Comparison of ENCODE assay signal across 24 cellular contexts in the genomic region with DNA sequence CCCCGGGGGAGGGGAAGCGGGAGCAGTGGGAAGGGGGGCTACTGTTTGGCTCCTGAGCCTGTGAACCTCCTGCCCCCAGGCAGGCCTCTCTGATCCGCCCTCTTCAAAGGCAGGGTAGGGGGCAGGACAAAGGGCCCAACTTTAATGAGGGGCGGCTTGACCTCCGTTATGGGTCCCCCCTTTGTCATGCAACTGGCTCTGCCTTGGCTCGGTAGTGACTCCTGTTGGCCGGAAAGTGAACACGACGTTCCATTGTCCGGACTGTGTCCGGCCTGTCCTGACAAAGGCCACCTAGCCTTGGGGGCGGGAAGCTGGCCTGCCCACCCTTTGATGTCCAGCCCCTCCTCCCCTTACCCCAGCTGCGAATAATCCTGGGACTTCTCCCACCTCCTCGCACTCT. TPM values are rescaled to one million over a fixed set of nuclear protein-coding genes. Genes with fewer than 3 reads are reported as not detected.
A peak's percentile ranks its signal among the peaks of the same experiment; 100 is the strongest.
DNase-seq lines count a peak whose midpoint lies in the region; ATAC-seq and TF ChIP-seq lines count a peak whose summit lies in the region.
"Had no signal": no experiment of that assay in that cellular context is flagged by ENCODE, and none has a peak within 500 bp of the region (broad histone marks: within the 10 kb centered on the region; RNA-seq: fewer than 3 reads in every experiment).

No MANE protein-coding gene starts in this region.

- no peaks in the 10 kb centered on the region for H3K27me3 ChIP-seq in A673 (replicated peaks; ENCODE audit: insufficient read depth, low read depth, low read length, poor library complexity)
- peaks cover 9% of the 10 kb centered on the region for H3K27me3 ChIP-seq in HCT116 (ENCODE audit: insufficient read depth, low read length)
- H3K27me3 ChIP-seq: testis had no signal

- POLR2A ChIA-PET in A673 (lab: Charles Lee; ENCODE audit: low non-redundant PET) (no interaction called here), HCT116 (lab: Charles Lee) (no interaction called here)
- POLR2A ChIA-PET in activated CD4-positive, alpha-beta memory T cell treated with anti-CD3 and anti-CD28 coated beads, Interleukin-2, amount 10 ng/mL, durations not matched to agents 7 days and 5 days (lab: Charles Lee) = no interaction called here

- TF ChIP-seq RAD21 in HCT116 (IDR thresholded peaks at IDR 0.05; ENCODE audit: low read depth) = no peak

- ATAC-seq in HCT116 = 0 out of 2 replicates have a peak, but pooled peaks have one; percentile 39
- ATAC-seq in GM19455 (IDR thresholded peaks at IDR 0.05; ENCODE audit: unreplicated experiment) = no peak
- no peak for ATAC-seq in HG03565 (IDR thresholded peaks at IDR 0.05; ENCODE audit: unreplicated experiment)
- ATAC-seq: activated CD8-positive, alpha-beta T cell treated with anti-CD3 and anti-CD28 coated beads, Interleukin-2, amount 10 ng/mL, durations not matched to agents 7 days and 5 days; left ventricle myocardium superior; naive thymus-derived CD8-positive, alpha-beta T cell had no signal

- H3K27ac ChIP-seq in A673 (ENCODE audit: low read depth, low read length, poor library complexity, severe bottlenecking) (no peak overlapping the region), HCT116 (ENCODE audit: low read depth, low read length) (no peak overlapping the region)
- H3K27ac ChIP-seq: SK-N-MC had no signal

- H3K4me2 ChIP-seq in HCT116 (ENCODE audit: low read length) = no peak overlapping the region

- H3K4me1 ChIP-seq in A673 (ENCODE audit: insufficient read depth, low read length, poor library complexity, severe bottlenecking) (peaks cover 7% of the 10 kb centered on the region), HCT116 (ENCODE audit: control insufficient read depth in 1 of 2, insufficient read depth in 2 of 2, low read length in 2 of 2) (peaks cover 0 to 5% of the 10 kb centered on the region in 2 experiments; a peak in 1 of 4 replicates)

- H3K36me3 ChIP-seq in A673 (ENCODE audit: insufficient read depth, low read length, poor library complexity, severe bottlenecking) (no peaks in the 10 kb centered on the region), HCT116 (ENCODE audit: control insufficient read depth in 1 of 2, insufficient read depth in 2 of 2, low read length in 2 of 2) (no peaks in the 10 kb centered on the region)

- DNase-seq in A673 (ENCODE audit: low spot score) = no peak
- no peak for DNase-seq in HCT116 (ENCODE audit: low read depth, low spot score)
- no peak for DNase-seq in cardiac fibroblast (ENCODE audit: low read depth in 2 of 2)
- DNase-seq in mesothelial cell of epicardium (ENCODE audit: low spot score in 2 of 2, unreplicated experiment in 2 of 2) = no peak
- no peak for DNase-seq in activated CD4-positive, alpha-beta memory T cell treated with anti-CD3 and anti-CD28 coated beads, Interleukin-2, amount 10 ng/mL, durations not matched to agents 7 days and 5 days
- no peak for DNase-seq in kidney tubule cell (ENCODE audit: low spot score)
- DNase-seq: activated CD8-positive, alpha-beta T cell treated with anti-CD3 and anti-CD28 coated beads, Interleukin-2, amount 10 ng/mL, durations not matched to agents 7 days and 5 days; amygdala; GOT3; hypothalamus; KBM-7; left ventricle myocardium superior; naive thymus-derived CD8-positive, alpha-beta T cell; NCI-H1436 treated with DMSO at 0.1 percent for 48 hours; NCI-H446 treated with DMSO at 0.1 percent for 48 hours; stimulated activated CD4-positive, alpha-beta T cell treated with anti-CD3 and anti-CD28 coated beads, Interleukin-1b, Interleukin-23, amount 100 ng/mL, for 48 hours; testis had no signal

- H3K36me3 Mint-ChIP-seq in mesothelial cell of epicardium = no peaks in the 10 kb centered on the region
- no peaks in the 10 kb centered on the region for H3K36me3 Mint-ChIP-seq in activated CD4-positive, alpha-beta memory T cell treated with anti-CD3 and anti-CD28 coated beads, Interleukin-2, amount 10 ng/mL, durations not matched to agents 7 days and 5 days (ENCODE audit: low read depth)

- TF ChIP-seq CTCF in A673 (conservative IDR thresholded peaks at IDR 0.05; ENCODE audit: low read depth, low read length) = peak; percentile 31; the same call in 1 of the 2 replicates
- peak in 2 of 3 experiments; percentile 31 to 39; a peak in 3 of 6 replicates for TF ChIP-seq CTCF in HCT116 (IDR thresholded peaks at IDR 0.05 in 2 of 3, conservative IDR thresholded peaks at IDR 0.05 in 1 of 3; ENCODE audit: borderline replicate concordance in 1 of 3, insufficient read depth in 1 of 3, low read depth in 2 of 3, low read length in 2 of 3)
- peak; percentile 13 for TF ChIP-seq CTCF in cardiac fibroblast (IDR thresholded peaks at IDR 0.05; ENCODE audit: low read depth, low read length)
- TF ChIP-seq CTCF in mesothelial cell of epicardium (IDR thresholded peaks at IDR 0.05; ENCODE audit: unreplicated experiment) = peak; percentile 17

- H3K9me3 Mint-ChIP-seq in mesothelial cell of epicardium = no peaks in the 10 kb centered on the region
- no peaks in the 10 kb centered on the region for H3K9me3 Mint-ChIP-seq in activated CD4-positive, alpha-beta memory T cell treated with anti-CD3 and anti-CD28 coated beads, Interleukin-2, amount 10 ng/mL, durations not matched to agents 7 days and 5 days
- H3K9me3 Mint-ChIP-seq: activated T-helper 2 cell treated with anti-CD3 and anti-CD28 coated beads, Interferon-gamma antibody, Interleukin-2, Interleukin-4, amounts not matched to agents 10 μg/mL and 5 μg/mL and 100 μg/mL, durations not matched to agents 14 hours and 24 hours and 36 hours; naive thymus-derived CD8-positive, alpha-beta T cell had no signal

- no peaks in the 10 kb centered on the region for H3K9me2 ChIP-seq in HCT116 (ENCODE audit: insufficient read depth)

- no peaks in the 10 kb centered on the region for H3K9me3 ChIP-seq in A673 (ENCODE audit: low read depth, low read length, poor library complexity, severe bottlenecking)
- no peaks in the 10 kb centered on the region for H3K9me3 ChIP-seq in HCT116 (ENCODE audit: control insufficient read depth in 1 of 2, insufficient read depth in 1 of 2, low read depth in 1 of 2, low read length in 2 of 2)
- H3K9me3 ChIP-seq: testis had no signal

- H3K27me3 Mint-ChIP-seq in mesothelial cell of epicardium (ENCODE audit: low read depth) = peaks cover 56% of the 10 kb centered on the region
- peaks cover 50% of the 10 kb centered on the region for H3K27me3 Mint-ChIP-seq in activated CD4-positive, alpha-beta memory T cell treated with anti-CD3 and anti-CD28 coated beads, Interleukin-2, amount 10 ng/mL, durations not matched to agents 7 days and 5 days

- H2AFZ ChIP-seq in HCT116 (ENCODE audit: low read depth, low read length, poor library complexity, severe bottlenecking) = no peak overlapping the region

- RAD21 ChIA-PET in HCT116 (lab: Charles Lee; ENCODE audit: low non-redundant PET in 1 of 2, low total read pairs in 2 of 2, uncharacterized antibody in 2 of 2, unreplicated experiment in 2 of 2) = no interaction called here

- intact Hi-C loops in A673 (cut with micrococcal nuclease; ENCODE audit: unreplicated experiment) = loop anchor here (10.0 kb wide), 1 partner anchor 267 kb away; no protein-coding TSS in a partner anchor
- intact Hi-C loops in HCT116 (cut with micrococcal nuclease) = no loop called here

- CTCF ChIA-PET in A673 (lab: Charles Lee) = no interaction called here
- CTCF ChIA-PET in HCT116 (lab: Charles Lee) = no interaction called here
- CTCF ChIA-PET in activated CD4-positive, alpha-beta memory T cell treated with anti-CD3 and anti-CD28 coated beads, Interleukin-2, amount 10 ng/mL, durations not matched to agents 7 days and 5 days (lab: Charles Lee) = interaction anchor here (0.8 to 1.5 kb wide), 3 partner anchors 18 to 38 kb away, joined by 3 to 4 read pairs (median 3); no protein-coding TSS in a partner anchor

- BruUV-seq in A673 (replicated peaks; lab: Mats Ljungman, UMichigan) (no TSS peak), HCT116 (replicated peaks; lab: Mats Ljungman, UMichigan) (no TSS peak)

- no peaks in the 10 kb centered on the region for H3K79me2 ChIP-seq in HCT116 (ENCODE audit: insufficient read depth, low read length)

- no peak for TF ChIP-seq POLR2A in HCT116 (IDR thresholded peaks at IDR 0.05; ENCODE audit: borderline replicate concordance, extremely low read depth, insufficient read depth, insufficient read length)

- no peak overlapping the region for H3K27ac Mint-ChIP-seq in mesothelial cell of epicardium
- no peak overlapping the region for H3K27ac Mint-ChIP-seq in activated CD4-positive, alpha-beta memory T cell treated with anti-CD3 and anti-CD28 coated beads, Interleukin-2, amount 10 ng/mL, durations not matched to agents 7 days and 5 days
- H3K27ac Mint-ChIP-seq: activated CD8-positive, alpha-beta T cell treated with anti-CD3 and anti-CD28 coated beads, Interleukin-2, amount 10 ng/mL, durations not matched to agents 7 days and 5 days; activated T-helper 2 cell treated with anti-CD3 and anti-CD28 coated beads, Interferon-gamma antibody, Interleukin-2, Interleukin-4, amounts not matched to agents 10 μg/mL and 5 μg/mL and 100 μg/mL, durations not matched to agents 14 hours and 24 hours and 36 hours; naive thymus-derived CD8-positive, alpha-beta T cell had no signal

- H3K4me3 ChIP-seq in A673 (ENCODE audit: low read depth, low read length, poor library complexity, severe bottlenecking) = no peak overlapping the region
- H3K4me3 ChIP-seq in HCT116 (replicated peaks in 1 of 2; ENCODE audit: low read depth in 1 of 2, low read length in 2 of 2) = no peak overlapping the region
- H3K4me3 ChIP-seq in cardiac fibroblast (replicated peaks in 1 of 2; ENCODE audit: low read depth in 2 of 2, low read length in 2 of 2) = no peak overlapping the region
- H3K4me3 ChIP-seq: SK-N-MC had no signal

- no peak overlapping the region for H3K4me3 Mint-ChIP-seq in mesothelial cell of epicardium
- no peak overlapping the region for H3K4me3 Mint-ChIP-seq in activated CD4-positive, alpha-beta memory T cell treated with anti-CD3 and anti-CD28 coated beads, Interleukin-2, amount 10 ng/mL, durations not matched to agents 7 days and 5 days
- H3K4me3 Mint-ChIP-seq: activated CD8-positive, alpha-beta T cell treated with anti-CD3 and anti-CD28 coated beads, Interleukin-2, amount 10 ng/mL, durations not matched to agents 7 days and 5 days had no signal

- no peak overlapping the region for H3K9ac ChIP-seq in HCT116 (ENCODE audit: low read length)

- peaks cover 29% of the 10 kb centered on the region for H3K4me1 Mint-ChIP-seq in mesothelial cell of epicardium
- no peaks in the 10 kb centered on the region for H3K4me1 Mint-ChIP-seq in activated CD4-positive, alpha-beta memory T cell treated with anti-CD3 and anti-CD28 coated beads, Interleukin-2, amount 10 ng/mL, durations not matched to agents 7 days and 5 days

- H4K20me1 ChIP-seq in HCT116 (ENCODE audit: insufficient read depth) = no peaks in the 10 kb centered on the region

RNA-seq across cellular contexts. Expression of a gene that starts 1.3 kb away (rescaled TPM):
- total RNA-seq in A673 (2021) (not detected in 2 replicates), HCT116 (2021; ENCODE audit: unreplicated experiment) (not detected), mesothelial cell of epicardium (0.51 to 1.1 TPM (median 0.68 TPM) in 3 replicates)
- polyA plus RNA-seq in HCT116 (2012) = not detected in 2 replicates
- not detected for total RNA-seq in activated CD4-positive, alpha-beta memory T cell treated with anti-CD3 and anti-CD28 coated beads, Interleukin-2, amount 10 ng/mL, durations not matched to agents 7 days and 5 days
- total RNA-seq: activated CD8-positive, alpha-beta T cell treated with anti-CD3 and anti-CD28 coated beads, Interleukin-2, amount 10 ng/mL, durations not matched to agents 7 days and 5 days; activated T-helper 2 cell treated with anti-CD3 and anti-CD28 coated beads, Interferon-gamma antibody, Interleukin-2, Interleukin-4, amounts not matched to agents 10 μg/mL and 5 μg/mL and 100 μg/mL, durations not matched to agents 14 hours and 24 hours and 36 hours; left ventricle myocardium superior; naive thymus-derived CD8-positive, alpha-beta T cell; renal cortical epithelial cell had no signal
- polyA plus RNA-seq: naive thymus-derived CD8-positive, alpha-beta T cell had no signal

RNA-seq across cellular contexts. Expression of a gene that starts 12.3 kb away (rescaled TPM):
- total RNA-seq in A673 (2021) (25.9 and 58.3 TPM in 2 replicates), HCT116 (2021; ENCODE audit: unreplicated experiment) (0.34 TPM), mesothelial cell of epicardium (100 to 105 TPM (median 102 TPM) in 3 replicates)
- 0.18 and 0.67 TPM in 2 replicates for polyA plus RNA-seq in HCT116 (2012)
- total RNA-seq in activated CD4-positive, alpha-beta memory T cell treated with anti-CD3 and anti-CD28 coated beads, Interleukin-2, amount 10 ng/mL, durations not matched to agents 7 days and 5 days = 1 to 10 TPM; 7.2 to 9.0 TPM

RNA-seq across cellular contexts. Expression of a gene that starts 22.0 kb away (rescaled TPM):
- total RNA-seq in A673 (2021) (not detected in 2 replicates), HCT116 (2021; ENCODE audit: unreplicated experiment) (not detected), mesothelial cell of epicardium (not detected in 3 replicates)
- polyA plus RNA-seq in HCT116 (2012) = not detected in 2 replicates
- total RNA-seq in activated CD4-positive, alpha-beta memory T cell treated with anti-CD3 and anti-CD28 coated beads, Interleukin-2, amount 10 ng/mL, durations not matched to agents 7 days and 5 days = not detected
- total RNA-seq: activated CD8-positive, alpha-beta T cell treated with anti-CD3 and anti-CD28 coated beads, Interleukin-2, amount 10 ng/mL, durations not matched to agents 7 days and 5 days; activated T-helper 2 cell treated with anti-CD3 and anti-CD28 coated beads, Interferon-gamma antibody, Interleukin-2, Interleukin-4, amounts not matched to agents 10 μg/mL and 5 μg/mL and 100 μg/mL, durations not matched to agents 14 hours and 24 hours and 36 hours; left ventricle myocardium superior; naive thymus-derived CD8-positive, alpha-beta T cell; renal cortical epithelial cell had no signal
- polyA plus RNA-seq: AG04450; esophagus; naive thymus-derived CD8-positive, alpha-beta T cell had no signal
